8 cellular contexts compared by ENCODE assay signal in the genomic region with DNA sequence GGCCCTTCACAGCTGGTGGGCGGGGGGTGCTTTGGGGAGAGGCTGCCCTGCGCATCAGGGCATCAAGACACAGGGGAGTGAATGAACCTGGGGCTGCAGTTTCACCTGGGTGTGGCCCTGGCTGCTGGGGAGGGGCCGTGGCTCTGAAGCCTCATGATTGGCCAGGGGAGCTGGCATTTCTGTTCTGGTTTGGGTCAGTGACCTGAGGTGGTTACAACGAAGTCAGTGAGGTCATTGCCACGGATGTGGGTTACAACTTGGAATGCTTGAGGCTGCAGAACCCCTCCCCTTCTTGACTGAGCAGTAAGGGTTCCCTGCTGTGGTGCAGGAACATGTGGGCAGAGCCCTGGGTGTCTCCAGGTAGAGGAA. TPM values are rescaled to one million over a fixed set of nuclear protein-coding genes. Genes with fewer than 3 reads are reported as not detected.
DNase-seq lines count a peak whose midpoint lies in the region; ATAC-seq and TF ChIP-seq lines count a peak whose summit lies in the region.

No MANE protein-coding gene starts in this region.

- no peak overlapping the region for H3K27ac ChIP-seq in esophagus squamous epithelium

- 8 to 39% methylated on average over 2 to 4 of the region's 5 CpGs for WGBS in esophagus squamous epithelium, 2 donors

- H3K36me3 ChIP-seq in kidney epithelial cell (ENCODE audit: control insufficient read depth, insufficient read depth, low read length), result no peaks in the 10 kb centered on the region
- peaks cover 0 to 6% (median 0%) of the 10 kb centered on the region in 3 donors for H3K36me3 ChIP-seq in esophagus squamous epithelium

- H3K27me3 ChIP-seq in kidney epithelial cell (ENCODE audit: control insufficient read depth, insufficient read depth, low read length), result no peaks in the 10 kb centered on the region
- H3K27me3 ChIP-seq in esophagus squamous epithelium, result no peaks in the 10 kb centered on the region

- no peak for TF ChIP-seq POLR2A in esophagus squamous epithelium (IDR thresholded peaks at IDR 0.05)

- H3K4me1 ChIP-seq in esophagus squamous epithelium, result peaks cover 26 to 50% (median 31%) of the 10 kb centered on the region in 3 donors

- DNase-seq in activated CD4-positive, CD25-positive, alpha-beta regulatory T cell (lab: John Stamatoyannopoulos, UW), result no peak
- DNase-seq in HT1080 (ENCODE audit: low read depth) (peak; percentile 92), kidney epithelial cell (ENCODE audit: low read depth) (peak; percentile 74), esophagus squamous epithelium (lab: John Stamatoyannopoulos, UW) (no peak), OCI-M2 (lab: John Stamatoyannopoulos, UW; ENCODE audit: unreplicated experiment) (no peak)
- DNase-seq in activated CD4-positive, alpha-beta T cell treated with anti-CD3 and anti-CD28 coated beads, Interleukin-2, amount 50 U/mL, for 1 hour, result peak; percentile 39

- intact Hi-C loops in esophagus squamous epithelium (cut with DNase I), result no loop called here

- ATAC-seq in activated CD4-positive, CD25-positive, alpha-beta regulatory T cell treated with anti-CD3 and anti-CD28 coated beads, Interleukin-2, amount 50 U/mL, for 24 hours, result peak; percentile 10 to 36
- no peak for ATAC-seq in GM21528 (IDR thresholded peaks at IDR 0.05; ENCODE audit: low FRiP score, unreplicated experiment)

- no peak for TF ChIP-seq CTCF in kidney epithelial cell (IDR thresholded peaks at IDR 0.05; ENCODE audit: insufficient read depth, low read length, poor library complexity, severe bottlenecking)
- no peak for TF ChIP-seq CTCF in esophagus squamous epithelium (IDR thresholded peaks at IDR 0.05)

- H3K9me3 ChIP-seq in esophagus squamous epithelium, result no peaks in the 10 kb centered on the region

- no peak overlapping the region for H3K4me3 ChIP-seq in kidney epithelial cell (ENCODE audit: low read depth, low read length)
- no peak overlapping the region for H3K4me3 ChIP-seq in esophagus squamous epithelium

RNA-seq across cellular contexts. Expression of gene TCEA2, which starts 3.0 kb away (rescaled TPM):
- total RNA-seq in HT1080 (2014; rRNA removed; shearing (Covaris generic)), result 13.4 and 16.7 TPM in 2 replicates
- polyA plus RNA-seq in HT1080 (2015; cell fraction: cytosol; rRNA removed), result 24.0 and 26.3 TPM in 2 replicates
- 27.4 TPM in 2 replicates for polyA plus RNA-seq in HT1080 (2015; cell fraction: nucleus; rRNA removed)
- total RNA-seq in kidney epithelial cell (23.9 and 24.4 TPM in 2 replicates), esophagus squamous epithelium (10 to 100 TPM in 2 of 4 donors, 1 to 10 TPM in 2; 1.8 to 25.2 (median 8.9) TPM)

RNA-seq across cellular contexts. Expression of gene RGS19, which starts 13.4 kb away (rescaled TPM):
- total RNA-seq in HT1080 (2014; rRNA removed; shearing (Covaris generic)), result 37.1 and 37.3 TPM in 2 replicates
- polyA plus RNA-seq in HT1080 (2015; cell fraction: cytosol; rRNA removed), result 11.7 and 15.0 TPM in 2 replicates
- 5.1 and 6.6 TPM in 2 replicates for polyA plus RNA-seq in HT1080 (2015; cell fraction: nucleus; rRNA removed)
- total RNA-seq in kidney epithelial cell (13.1 and 14.1 TPM in 2 replicates), esophagus squamous epithelium (10 to 100 TPM in 3 of 4 donors, 1 to 10 TPM in 1; 7.4 to 14.4 (median 11.0) TPM)

RNA-seq across cellular contexts. Expression of gene OPRL1, which starts 13.9 kb away (rescaled TPM):
- total RNA-seq in HT1080 (2014; rRNA removed; shearing (Covaris generic)), result 0.33 and 0.43 TPM in 2 replicates
- 0.19 and 0.26 TPM in 2 replicates for polyA plus RNA-seq in HT1080 (2015; cell fraction: cytosol; rRNA removed)
- 0.27 and 1.0 TPM in 2 replicates for polyA plus RNA-seq in HT1080 (2015; cell fraction: nucleus; rRNA removed)
- total RNA-seq in kidney epithelial cell (0.21 and 0.68 TPM in 2 replicates), esophagus squamous epithelium (under 1 TPM in 3 of 4 donors, not detected in 1; 0.34 to 0.91 (median 0.76) TPM)

RNA-seq across cellular contexts. Expression of gene SOX18, which starts 16.5 kb away (rescaled TPM):
- 0.11 and 0.57 TPM in 2 replicates for total RNA-seq in HT1080 (2014; rRNA removed; shearing (Covaris generic))
- 0.42 and 0.86 TPM in 2 replicates for polyA plus RNA-seq in HT1080 (2015; cell fraction: cytosol; rRNA removed)
- 0.06 and 0.27 TPM in 2 replicates for polyA plus RNA-seq in HT1080 (2015; cell fraction: nucleus; rRNA removed)
- 0.04 and 0.07 TPM in 2 replicates for total RNA-seq in kidney epithelial cell
- total RNA-seq in esophagus squamous epithelium, result 1 to 10 TPM; 1.3 to 4.5 (median 3.9) TPM

RNA-seq across cellular contexts. Expression of gene LKAAEAR1, which starts 18.2 kb away (rescaled TPM):
- total RNA-seq in HT1080 (2014; rRNA removed; shearing (Covaris generic)), result 0.84 and 1.0 TPM in 2 replicates
- polyA plus RNA-seq in HT1080 (2015; cell fraction: cytosol; rRNA removed), result 0.38 and 0.60 TPM in 2 replicates
- 2.6 TPM in 1 of 2 replicates, not detected in the other for polyA plus RNA-seq in HT1080 (2015; cell fraction: nucleus; rRNA removed)
- total RNA-seq in kidney epithelial cell (not detected in 2 replicates), esophagus squamous epithelium (not detected)

Comparison
In these comparisons a context has a peak if more than half of its experiments do, and no peak if none do; other contexts are left out.
1. DNase-seq: peak in HT1080 (single experiment), activated CD4-positive, alpha-beta T cell treated with anti-CD3 and anti-CD28 coated beads, Interleukin-2, amount 50 U/mL, for 1 hour (single experiment) and kidney epithelial cell (single experiment); none in activated CD4-positive, CD25-positive, alpha-beta regulatory T cell (0 of 4), esophagus squamous epithelium (single experiment) and OCI-M2 (single experiment).